In genomic region chr9:76403352-76403751, GRCh38 we compare ENCODE assay signal across 8 cellular contexts.
A peak's percentile ranks its signal among the peaks of the same experiment; 100 is the strongest.
DNase-seq lines count a peak whose midpoint lies in the region; ATAC-seq and TF ChIP-seq lines count a peak whose summit lies in the region.

No MANE protein-coding gene starts in this region.

- ATAC-seq in GM21360 (IDR thresholded peaks at IDR 0.05; ENCODE audit: unreplicated experiment) (peak; percentile 91), HG03520 (IDR thresholded peaks at IDR 0.05; ENCODE audit: unreplicated experiment) (peak; percentile 89)

- intact Hi-C loops in dendritic cell treated with granulocyte-macrophage colony-stimulating factor and Interleukin-4, amounts not matched to agents 40 ng/mL and 50 ng/mL, for 4 days (cut with micrococcal nuclease), result loop anchor here (1.0 kb wide), 1 partner anchor 301 kb away; no protein-coding TSS in a partner anchor

- H3K27ac ChIP-seq in RWPE1, result no peak overlapping the region

- peaks cover 18% of the 10 kb centered on the region for H3K4me1 Mint-ChIP-seq in dendritic cell treated with granulocyte-macrophage colony-stimulating factor and Interleukin-4, amounts not matched to agents 40 ng/mL and 50 ng/mL, for 4 days (ENCODE audit: low read depth)

- CTCF ChIA-PET in RWPE1 (lab: Yijun Ruan, JAX), result no interaction called here

- POLR2A ChIA-PET in RWPE1 (lab: Yijun Ruan, JAX; ENCODE audit: low non-redundant PET), result no interaction called here

- no peaks in the 10 kb centered on the region for H3K36me3 Mint-ChIP-seq in dendritic cell treated with granulocyte-macrophage colony-stimulating factor and Interleukin-4, amounts not matched to agents 40 ng/mL and 50 ng/mL, for 4 days (ENCODE audit: low read depth)

- H3K27me3 Mint-ChIP-seq in dendritic cell treated with granulocyte-macrophage colony-stimulating factor and Interleukin-4, amounts not matched to agents 40 ng/mL and 50 ng/mL, for 4 days, result no peaks in the 10 kb centered on the region

- no peaks in the 10 kb centered on the region for H3K9me3 Mint-ChIP-seq in dendritic cell treated with granulocyte-macrophage colony-stimulating factor and Interleukin-4, amounts not matched to agents 40 ng/mL and 50 ng/mL, for 4 days

- H3K27ac Mint-ChIP-seq in dendritic cell treated with granulocyte-macrophage colony-stimulating factor and Interleukin-4, amounts not matched to agents 40 ng/mL and 50 ng/mL, for 4 days, result peak overlapping the region; percentile 60

- DNase-seq in SKM-1 treated with dmso at 0.1 percent for 144 hours (lab: John Stamatoyannopoulos, UW; ENCODE audit: unreplicated experiment), result peak; percentile 24
- no peak for DNase-seq in SKM-1 (lab: John Stamatoyannopoulos, UW; ENCODE audit: unreplicated experiment)
- DNase-seq in RWPE1 (ENCODE audit: low spot score), result peak; percentile 54
- DNase-seq in midbrain (lab: John Stamatoyannopoulos, UW), result peak; percentile 17
- DNase-seq in NCI-H774 (lab: John Stamatoyannopoulos, UW), result no peak

- TF ChIP-seq CTCF in RWPE1 (conservative IDR thresholded peaks at IDR 0.05; ENCODE audit: low read depth), result peak; percentile 62

- H3K4me3 Mint-ChIP-seq in dendritic cell treated with granulocyte-macrophage colony-stimulating factor and Interleukin-4, amounts not matched to agents 40 ng/mL and 50 ng/mL, for 4 days, result peak overlapping the region; percentile 20

Comparison
In these comparisons a context has a peak if more than half of its experiments do, and no peak if none do; other contexts are left out.
1. DNase-seq: peak in SKM-1 treated with dmso at 0.1 percent for 144 hours (single experiment), RWPE1 (single experiment) and midbrain (single experiment); none in SKM-1 (single experiment) and NCI-H774 (single experiment).